Comparison of ENCODE assay signal across 8 cellular contexts in genomic region chr4:56655627-56656345, GRCh38. TPM values are rescaled to one million over a fixed set of nuclear protein-coding genes. Genes with fewer than 3 reads are reported as not detected.
DNase-seq lines count a peak whose midpoint lies in the region; ATAC-seq, FAIRE-seq and TF ChIP-seq lines count a peak whose summit lies in the region.

No MANE protein-coding gene starts in this region.

- H3K27me3 Mint-ChIP-seq in activated T-helper 17 cell treated with anti-CD3 and anti-CD28 coated beads, Interleukin-2, amount 50 U/mL, for 72 hours = peaks cover 11% of the 10 kb centered on the region

- H3K4me1 Mint-ChIP-seq in activated T-helper 17 cell treated with anti-CD3 and anti-CD28 coated beads, Interleukin-2, amount 50 U/mL, for 72 hours = peaks cover 43% of the 10 kb centered on the region

- no peak for TF ChIP-seq CTCF in pancreas (IDR thresholded peaks at IDR 0.05)

- peaks cover 0 to 3% (median 0%) of the 10 kb centered on the region in 3 donors for H3K4me1 ChIP-seq in pancreas

- H3K27me3 ChIP-seq in pancreas = peaks cover 0 to 13% (median 0%) of the 10 kb centered on the region in 4 donors

- peak; percentile 42 for DNase-seq in activated CD4-positive, alpha-beta T cell treated with anti-CD3 and anti-CD28 coated beads for 48 hours
- DNase-seq in activated CD4-positive, alpha-beta T cell treated with anti-CD3 and anti-CD28 coated beads for 4 hours = no peak
- DNase-seq in glomerular visceral epithelial cell (ENCODE audit: extremely low spot score) (peak; percentile 35), pancreas (peak in 3 of 6 donors; percentile 19 to 76 (median 64)), NCI-H2171 treated with DMSO at 0.1 percent for 48 hours (lab: John Stamatoyannopoulos, UW) (no peak), epidermal melanocyte (ENCODE audit: insufficient read length, low spot score) (no peak), DMS53 (lab: John Stamatoyannopoulos, UW) (no peak)

- no peaks in the 10 kb centered on the region for H3K36me3 ChIP-seq in pancreas

- 1 to 2% methylated on average over 60 to 79 of the region's 79 CpGs for WGBS in pancreas, 2 donors

- ATAC-seq in activated T-helper 17 cell treated with anti-CD3 and anti-CD28 coated beads, Interleukin-2, amount 50 U/mL, for 72 hours (replicated peaks) = peak; percentile 32
- ATAC-seq in pancreas = peak in 3 of 4 donors; percentile 43 to 67 (median 55)

- H3K4me3 Mint-ChIP-seq in activated T-helper 17 cell treated with anti-CD3 and anti-CD28 coated beads, Interleukin-2, amount 50 U/mL, for 72 hours = peak overlapping the region; percentile 93

- intact Hi-C loops in pancreas (cut with DNase I) = no loop called here

- H3K9me3 ChIP-seq in pancreas = no peaks in the 10 kb centered on the region

- H3K9me3 Mint-ChIP-seq in activated T-helper 17 cell treated with anti-CD3 and anti-CD28 coated beads, Interleukin-2, amount 50 U/mL, for 72 hours = no peaks in the 10 kb centered on the region

- H3K4me3 ChIP-seq in pancreas = peak overlapping the region in 3 of 4 donors; percentile 18 to 49 (median 29)

- peak overlapping the region in 1 of 4 donors; percentile 44 for H3K27ac ChIP-seq in pancreas

- no peak for FAIRE-seq in pancreas (lab: Jason Lieb, UNC)

- H3K36me3 Mint-ChIP-seq in activated T-helper 17 cell treated with anti-CD3 and anti-CD28 coated beads, Interleukin-2, amount 50 U/mL, for 72 hours (ENCODE audit: low read depth) = peaks cover 48% of the 10 kb centered on the region

- H3K27ac Mint-ChIP-seq in activated T-helper 17 cell treated with anti-CD3 and anti-CD28 coated beads, Interleukin-2, amount 50 U/mL, for 72 hours = peak overlapping the region; percentile 92

RNA-seq across cellular contexts. Expression of gene HOPX, which starts 25.3 kb away (rescaled TPM):
- total RNA-seq in activated T-helper 17 cell treated with anti-CD3 and anti-CD28 coated beads, Interleukin-2, amount 50 U/mL, for 72 hours = 100 to 1,000 TPM in 1 of 2 donors, 10 to 100 TPM in 1; 53.6 to 118 TPM
- total RNA-seq in pancreas = 1 to 10 TPM in 4 of 6 donors, under 1 TPM in 2; 0.43 to 9.9 (median 2.5) TPM
- 10 to 100 TPM in 1 of 2 donors, 1 to 10 TPM in 1; 6.0 to 29.3 TPM for polyA plus RNA-seq in pancreas

Comparison
In these comparisons a context has a peak if more than half of its experiments do, and no peak if none do; other contexts are left out.
1. DNase-seq: peak in activated CD4-positive, alpha-beta T cell treated with anti-CD3 and anti-CD28 coated beads for 48 hours (single experiment) and glomerular visceral epithelial cell (single experiment); none in activated CD4-positive, alpha-beta T cell treated with anti-CD3 and anti-CD28 coated beads for 4 hours (0 of 2), NCI-H2171 treated with DMSO at 0.1 percent for 48 hours (single experiment), epidermal melanocyte (single experiment) and DMS53 (single experiment).
2. RNA of gene HOPX, which starts 25.3 kb away (total RNA-seq): 53.6 to 118 TPM in activated T-helper 17 cell treated with anti-CD3 and anti-CD28 coated beads, Interleukin-2, amount 50 U/mL, for 72 hours; 0.43 to 9.9 TPM in pancreas; every median in the first group is over 4 times any median in the second.